ENCODE assay signal across 8 cellular contexts in the genomic region with DNA sequence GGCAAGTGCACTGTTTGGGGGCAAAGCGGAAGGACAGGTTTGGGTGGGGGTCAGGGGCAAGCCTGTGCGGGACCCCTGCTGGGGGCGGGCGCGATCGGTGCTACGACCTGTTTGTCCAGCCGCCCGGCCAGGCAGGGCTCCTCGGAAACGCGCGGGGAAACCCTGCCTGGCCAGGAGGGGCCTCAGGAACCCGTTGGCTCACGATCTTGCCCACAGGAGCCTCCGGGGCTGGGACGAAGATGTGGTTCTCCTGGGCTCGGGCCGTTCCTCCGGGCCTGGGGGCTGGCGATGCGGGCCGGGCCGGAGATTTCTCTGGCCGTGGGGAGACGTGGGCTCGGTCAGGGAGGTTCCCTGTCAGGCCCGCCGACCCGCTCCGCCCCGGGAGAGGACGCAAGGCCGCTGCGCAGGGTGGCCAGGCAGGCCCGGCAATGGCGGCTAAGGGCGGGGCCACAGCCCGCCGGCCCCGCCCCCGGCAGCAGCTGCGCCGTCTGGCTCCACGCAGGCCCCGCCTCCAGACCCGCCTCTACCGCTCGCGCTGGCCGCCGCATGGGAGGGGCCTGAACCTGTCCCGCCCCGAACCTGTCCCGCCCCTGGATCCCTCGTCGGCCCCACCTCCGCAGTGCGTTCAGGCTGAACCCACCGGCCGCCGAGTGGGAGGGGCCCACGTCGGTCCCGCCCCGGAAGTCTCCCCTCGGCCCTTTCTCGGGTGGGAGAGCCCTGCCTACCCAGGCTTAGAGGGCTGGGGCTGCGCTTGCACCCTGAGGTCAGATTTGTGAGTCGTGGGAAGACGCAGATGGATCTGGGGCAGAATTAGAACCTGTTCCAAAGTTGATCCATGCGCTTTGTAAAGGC. TPM values are rescaled to one million over a fixed set of nuclear protein-coding genes. Genes with fewer than 3 reads are reported as not detected.
DNase-seq lines count a peak whose midpoint lies in the region; ATAC-seq and TF ChIP-seq lines count a peak whose summit lies in the region.

A gene with protein sequence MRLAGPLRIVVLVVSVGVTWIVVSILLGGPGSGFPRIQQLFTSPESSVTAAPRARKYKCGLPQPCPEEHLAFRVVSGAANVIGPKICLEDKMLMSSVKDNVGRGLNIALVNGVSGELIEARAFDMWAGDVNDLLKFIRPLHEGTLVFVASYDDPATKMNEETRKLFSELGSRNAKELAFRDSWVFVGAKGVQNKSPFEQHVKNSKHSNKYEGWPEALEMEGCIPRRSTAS (minus strand): TSS at position 430 of the 852 bp plus-strand sequence. CDS start 460 bp downstream, outside the sequence.

- H3K9ac ChIP-seq in mesendoderm (ENCODE audit: low read length) = peak within 1 kb of the TSS; percentile 83

- no peaks in the 10 kb centered on the region for H3K36me3 ChIP-seq in mesendoderm (ENCODE audit: control insufficient read depth, insufficient read depth, low read length)

- H3K4me3 Mint-ChIP-seq in effector memory CD8-positive, alpha-beta T cell = peak within 1 kb of the TSS; percentile 82

- no peak within 1 kb of the TSS for H3K23ac ChIP-seq in mesendoderm (ENCODE audit: low read length)

- H4K5ac ChIP-seq in mesendoderm (ENCODE audit: low read length) = no peak within 1 kb of the TSS

- TF ChIP-seq CTCF in GM20000 (IDR thresholded peaks at IDR 0.05; ENCODE audit: extremely low read depth, missing control alignments) = no peak

- H3K4ac ChIP-seq in mesendoderm (ENCODE audit: low read depth, low read length) = no peak within 1 kb of the TSS

- H3K18ac ChIP-seq in mesendoderm (ENCODE audit: low read length) = peak within 1 kb of the TSS; percentile 69

- peak; percentile 74 for DNase-seq in COLO829 (ENCODE audit: low spot score)
- DNase-seq in GM20000 (ENCODE audit: low spot score) = peak; percentile 93
- DNase-seq in HT1080 (ENCODE audit: low read depth) = peak; percentile 78
- DNase-seq in NK-92 treated with Interleukin-12 subunit alpha and Interleukin-12 subunit beta, amount 100 ng/mL, for 24 hours (lab: John Stamatoyannopoulos, UW) = peak; percentile 88
- peak; percentile 83 to 85 (median 83) for DNase-seq in effector memory CD8-positive, alpha-beta T cell
- DNase-seq in mesendoderm = peak; percentile 89
- peak; percentile 79 for DNase-seq in stimulated activated CD8-positive, alpha-beta memory T cell treated with anti-CD3 and anti-CD28 coated beads, Interleukin-12 subunit alpha, Interleukin-12 subunit beta, amount 100 ng/mL, for 24 hours (ENCODE audit: extremely low read depth)

- no peaks in the 10 kb centered on the region for H3K79me1 ChIP-seq in mesendoderm (ENCODE audit: low read length)

- H3K56ac ChIP-seq in mesendoderm (ENCODE audit: low read length) = peak within 1 kb of the TSS; percentile 88

- H3K4me2 ChIP-seq in mesendoderm (ENCODE audit: low read length) = peak within 1 kb of the TSS; percentile 78

- peak within 1 kb of the TSS; percentile 67 to 86 for H3K27ac Mint-ChIP-seq in effector memory CD8-positive, alpha-beta T cell

- POLR2A ChIA-PET in activated CD8-positive, alpha-beta memory T cell treated with anti-CD3 and anti-CD28 coated beads for 36 hours (lab: Charles Lee) = no interaction called here

- H2AK5ac ChIP-seq in mesendoderm (ENCODE audit: low read length) = no peak within 1 kb of the TSS

- no peaks in the 10 kb centered on the region for H3K27me3 Mint-ChIP-seq in effector memory CD8-positive, alpha-beta T cell

- H3K36me3 Mint-ChIP-seq in effector memory CD8-positive, alpha-beta T cell (ENCODE audit: insufficient read depth) = peaks cover 3% of the 10 kb centered on the region

- H2BK15ac ChIP-seq in mesendoderm (replicated peaks; ENCODE audit: low read depth) = no peak within 1 kb of the TSS

- CTCF ChIA-PET in activated CD8-positive, alpha-beta memory T cell treated with anti-CD3 and anti-CD28 coated beads for 36 hours (lab: Charles Lee) = interaction anchor here (0.6 kb wide), 1 partner anchor 40 kb away, joined by 3 read pairs; no protein-coding TSS in a partner anchor

- peaks cover 15 to 17% of the 10 kb centered on the region in 2 donors for H3K4me1 Mint-ChIP-seq in effector memory CD8-positive, alpha-beta T cell (ENCODE audit: low read depth in 2 of 2)

- WGBS in mesendoderm (ENCODE audit: extremely low coverage, insufficient coverage, low lambda C conversion rate) = no CpG with 5 or more reads among the region's 72 CpGs

- peak within 1 kb of the TSS; percentile 47 for H3K4me3 ChIP-seq in mesendoderm (ENCODE audit: low read length)

- H2BK5ac ChIP-seq in mesendoderm (ENCODE audit: low read length) = no peak within 1 kb of the TSS

- H4K8ac ChIP-seq in mesendoderm (ENCODE audit: low read depth, low read length) = peak within 1 kb of the TSS; percentile 39

- peak within 1 kb of the TSS; percentile 84 for H3K27ac ChIP-seq in mesendoderm (ENCODE audit: low read depth, low read length)

- no peaks in the 10 kb centered on the region for H3K4me1 ChIP-seq in mesendoderm (ENCODE audit: control insufficient read depth, low read depth, low read length)

- no peaks in the 10 kb centered on the region for H3K27me3 ChIP-seq in mesendoderm (ENCODE audit: insufficient read depth, low read length, poor library complexity)

- H3K79me2 ChIP-seq in mesendoderm (ENCODE audit: control insufficient read depth, insufficient read depth, low read length) = no peaks in the 10 kb centered on the region

- H2BK120ac ChIP-seq in mesendoderm (ENCODE audit: low read depth, low read length) = no peak within 1 kb of the TSS

- peak; percentile 91 for ATAC-seq in effector memory CD8-positive, alpha-beta T cell (replicated peaks)

- H3K9me3 Mint-ChIP-seq in effector memory CD8-positive, alpha-beta T cell = no peaks in the 10 kb centered on the region

RNA-seq across cellular contexts. Expression of the gene that starts here (rescaled TPM):
- total RNA-seq in HT1080 (2014; rRNA removed; shearing (Covaris generic)) = 20.2 and 22.9 TPM in 2 replicates
- 24.9 and 27.5 TPM in 2 replicates for polyA plus RNA-seq in HT1080 (2015; cell fraction: cytosol; rRNA removed)
- 38.1 and 41.4 TPM in 2 replicates for polyA plus RNA-seq in HT1080 (2015; cell fraction: nucleus; rRNA removed)
- 10 to 100 TPM; 30.5 to 32.5 TPM for total RNA-seq in activated CD8-positive, alpha-beta memory T cell treated with anti-CD3 and anti-CD28 coated beads for 36 hours
- polyA plus RNA-seq in mesendoderm (2013, experiment 1 of 2) = 13.9 TPM
- 13.2 TPM for polyA plus RNA-seq in mesendoderm (2013, experiment 2 of 2)

Comparison
In these comparisons a context has a peak if more than half of its experiments do, and no peak if none do; other contexts are left out.
1. Peak in every context shown above with its lines: DNase-seq, ATAC-seq, H3K4me3 ChIP-seq and H3K27ac ChIP-seq.